Comparison of ENCODE assay signal across 1 cellular context in genomic region chr7:29424295-29424983, GRCh38.
TF ChIP-seq lines count a peak whose summit lies in the region.

No MANE protein-coding gene starts in this region.

TF ChIP-seq in HepG2, 621 proteins besides CTCF, POLR2A, EP300 and RAD21 (continued from another document):
- TF ChIP-seq RERE (CRISPR knock-in tag; IDR thresholded peaks at IDR 0.05; ENCODE audit: low read depth) (no peak), ZNF224 (CRISPR knock-in tag; IDR thresholded peaks at IDR 0.05) (no peak), CHD4 (IDR thresholded peaks at IDR 0.05; ENCODE audit: borderline replicate concordance, low read length) (no peak), ZNF790 (CRISPR knock-in tag; IDR thresholded peaks at IDR 0.05; ENCODE audit: borderline replicate concordance) (no peak), SYNCRIP (IDR thresholded peaks at IDR 0.05; ENCODE audit: insufficient read depth, low read depth, low read length) (no peak), RXRB (CRISPR knock-in tag; IDR thresholded peaks at IDR 0.05; ENCODE audit: borderline replicate concordance) (no peak), RARA (CRISPR knock-in tag; IDR thresholded peaks at IDR 0.05) (no peak), ERF (CRISPR knock-in tag; IDR thresholded peaks at IDR 0.05) (no peak), ZNF703 (CRISPR knock-in tag; IDR thresholded peaks at IDR 0.05; ENCODE audit: borderline replicate concordance) (no peak)
- TF ChIP-seq, protein P1, sequence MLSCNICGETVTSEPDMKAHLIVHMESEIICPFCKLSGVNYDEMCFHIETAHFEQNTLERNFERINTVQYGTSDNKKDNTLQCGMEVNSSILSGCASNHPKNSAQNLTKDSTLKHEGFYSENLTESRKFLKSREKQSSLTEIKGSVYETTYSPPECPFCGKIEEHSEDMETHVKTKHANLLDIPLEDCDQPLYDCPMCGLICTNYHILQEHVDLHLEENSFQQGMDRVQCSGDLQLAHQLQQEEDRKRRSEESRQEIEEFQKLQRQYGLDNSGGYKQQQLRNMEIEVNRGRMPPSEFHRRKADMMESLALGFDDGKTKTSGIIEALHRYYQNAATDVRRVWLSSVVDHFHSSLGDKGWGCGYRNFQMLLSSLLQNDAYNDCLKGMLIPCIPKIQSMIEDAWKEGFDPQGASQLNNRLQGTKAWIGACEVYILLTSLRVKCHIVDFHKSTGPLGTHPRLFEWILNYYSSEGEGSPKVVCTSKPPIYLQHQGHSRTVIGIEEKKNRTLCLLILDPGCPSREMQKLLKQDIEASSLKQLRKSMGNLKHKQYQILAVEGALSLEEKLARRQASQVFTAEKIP (CRISPR knock-in tag; IDR thresholded peaks at IDR 0.05; ENCODE audit: borderline replicate concordance) = no peak
- TF ChIP-seq, protein P2, sequence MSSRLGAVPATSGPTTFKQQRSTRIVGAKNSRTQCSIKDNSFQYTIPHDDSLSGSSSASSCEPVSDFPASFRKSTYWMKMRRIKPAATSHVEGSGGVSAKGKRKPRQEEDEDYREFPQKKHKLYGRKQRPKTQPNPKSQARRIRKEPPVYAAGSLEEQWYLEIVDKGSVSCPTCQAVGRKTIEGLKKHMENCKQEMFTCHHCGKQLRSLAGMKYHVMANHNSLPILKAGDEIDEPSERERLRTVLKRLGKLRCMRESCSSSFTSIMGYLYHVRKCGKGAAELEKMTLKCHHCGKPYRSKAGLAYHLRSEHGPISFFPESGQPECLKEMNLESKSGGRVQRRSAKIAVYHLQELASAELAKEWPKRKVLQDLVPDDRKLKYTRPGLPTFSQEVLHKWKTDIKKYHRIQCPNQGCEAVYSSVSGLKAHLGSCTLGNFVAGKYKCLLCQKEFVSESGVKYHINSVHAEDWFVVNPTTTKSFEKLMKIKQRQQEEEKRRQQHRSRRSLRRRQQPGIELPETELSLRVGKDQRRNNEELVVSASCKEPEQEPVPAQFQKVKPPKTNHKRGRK (CRISPR knock-in tag; IDR thresholded peaks at IDR 0.05) = no peak
